ENCODE assay signal across 21 cellular contexts in genomic region chr9:135138078-135138855, GRCh38. TPM values are rescaled to one million over a fixed set of nuclear protein-coding genes. Genes with fewer than 3 reads are reported as not detected.
A peak's percentile ranks its signal among the peaks of the same experiment; 100 is the strongest.
DNase-seq lines count a peak whose midpoint lies in the region; ATAC-seq and TF ChIP-seq lines count a peak whose summit lies in the region.
"Had no signal": no experiment of that assay in that cellular context is flagged by ENCODE, and none has a peak within 500 bp of the region (broad histone marks: within the 10 kb centered on the region; RNA-seq: fewer than 3 reads in every experiment).

No MANE protein-coding gene starts in this region.

- no peaks in the 10 kb centered on the region for H3K27me3 ChIP-seq in WERI-Rb-1 (ENCODE audit: insufficient read depth, low read depth, severe bottlenecking)
- H3K27me3 ChIP-seq in skeletal muscle tissue (ENCODE audit: control insufficient read depth in 3 of 3, insufficient read depth in 3 of 3, low read length in 3 of 3): peaks cover 0 to 20% (median 1%) of the 10 kb centered on the region in 3 donors
- H3K27me3 ChIP-seq in CD4-positive, alpha-beta memory T cell (ENCODE audit: insufficient read depth, low read length): no peaks in the 10 kb centered on the region
- H3K27me3 ChIP-seq: Peyer's patch had no signal

- H3K9me3 ChIP-seq in WERI-Rb-1 (ENCODE audit: severe bottlenecking): peaks cover 8% of the 10 kb centered on the region
- no peaks in the 10 kb centered on the region for H3K9me3 ChIP-seq in skeletal muscle tissue (ENCODE audit: control insufficient read depth in 3 of 3, low read length in 3 of 3)
- H3K9me3 ChIP-seq in CD4-positive, alpha-beta memory T cell (ENCODE audit: control insufficient read depth in 1 of 2, low read length in 2 of 2): no peaks in the 10 kb centered on the region
- H3K9me3 ChIP-seq: Peyer's patch, SK-N-SH had no signal

- H3K27ac ChIP-seq in WERI-Rb-1 (peak overlapping the region; percentile 96), skeletal muscle tissue (ENCODE audit: low read depth, low read length) (no peak overlapping the region)
- H3K27ac ChIP-seq in CD4-positive, alpha-beta memory T cell (ENCODE audit: low read depth, low read length): no peak overlapping the region
- H3K27ac ChIP-seq: Peyer's patch had no signal

- TF ChIP-seq CTCF in WERI-Rb-1 (IDR thresholded peaks at IDR 0.05; ENCODE audit: low read depth, low read length): no peak
- TF ChIP-seq CTCF in glutamatergic neuron (IDR thresholded peaks at IDR 0.05; ENCODE audit: partially characterized antibody, unreplicated experiment): no peak

- H3K9me3 Mint-ChIP-seq in glutamatergic neuron (ENCODE audit: unreplicated experiment): peaks cover 6% of the 10 kb centered on the region
- H3K9me3 Mint-ChIP-seq in CD4-positive, alpha-beta memory T cell: peaks cover 0 to 12% (median 0%) of the 10 kb centered on the region in 8 donors

- CTCF ChIA-PET in CD4-positive, alpha-beta memory T cell (lab: Charles Lee; ENCODE audit: partially characterized antibody): no interaction called here

- H3K36me3 Mint-ChIP-seq in glutamatergic neuron (ENCODE audit: unreplicated experiment): peaks cover 10% of the 10 kb centered on the region
- H3K36me3 Mint-ChIP-seq in CD4-positive, alpha-beta memory T cell: no peaks in the 10 kb centered on the region
- H3K36me3 Mint-ChIP-seq: CD4-positive, CD25-positive, alpha-beta regulatory T cell had no signal

- H3K4me3 ChIP-seq in WERI-Rb-1 (ENCODE audit: low read depth, low read length) (no peak overlapping the region), skeletal muscle tissue (ENCODE audit: low read length in 3 of 3) (no peak overlapping the region)
- H3K4me3 ChIP-seq in CD4-positive, alpha-beta memory T cell (ENCODE audit: low read length in 2 of 2): no peak overlapping the region
- H3K4me3 ChIP-seq: GM12878, Peyer's patch had no signal

- peak overlapping the region in 2 of 3 donors; percentile 6 to 33 for H3K9ac ChIP-seq in skeletal muscle tissue (ENCODE audit: low read depth in 1 of 3, low read length in 3 of 3)
- H3K9ac ChIP-seq: SK-N-SH had no signal

- H3K4me1 Mint-ChIP-seq in glutamatergic neuron (ENCODE audit: low read depth, unreplicated experiment): peaks cover 34% of the 10 kb centered on the region
- H3K4me1 Mint-ChIP-seq in CD4-positive, alpha-beta memory T cell: no peaks in the 10 kb centered on the region
- H3K4me1 Mint-ChIP-seq: CD4-positive, CD25-positive, alpha-beta regulatory T cell had no signal

- ATAC-seq in SK-N-SH treated with all-trans-retinoic acid at 6 μM for 48 hours: no peak
- ATAC-seq: GM12878 had no signal

- peak overlapping the region; percentile 52 for H3K4me3 Mint-ChIP-seq in glutamatergic neuron (ENCODE audit: unreplicated experiment)
- no peak overlapping the region for H3K4me3 Mint-ChIP-seq in CD4-positive, alpha-beta memory T cell
- H3K4me3 Mint-ChIP-seq: CD4-positive, CD25-positive, alpha-beta regulatory T cell had no signal

- H3K27ac Mint-ChIP-seq in glutamatergic neuron (ENCODE audit: unreplicated experiment): peak overlapping the region; percentile 93
- H3K27ac Mint-ChIP-seq in CD4-positive, alpha-beta memory T cell: no peak overlapping the region
- H3K27ac Mint-ChIP-seq: CD4-positive, CD25-positive, alpha-beta regulatory T cell had no signal

- intact Hi-C loops in CD4-positive, alpha-beta memory T cell (cut with micrococcal nuclease): no loop called here

- H3K4me1 ChIP-seq in skeletal muscle tissue (ENCODE audit: control insufficient read depth in 3 of 3, insufficient read depth in 3 of 3, low read length in 3 of 3): peaks cover 38 to 58% (median 43%) of the 10 kb centered on the region in 3 donors
- H3K4me1 ChIP-seq in CD4-positive, alpha-beta memory T cell (ENCODE audit: insufficient read depth, low read length): no peaks in the 10 kb centered on the region
- H3K4me1 ChIP-seq: Caco-2 had no signal

- DNase-seq in NCI-H2171 treated with DMSO at 0.1 percent for 48 hours (lab: John Stamatoyannopoulos, UW) (peak; percentile 61), NCI-H2171 (lab: John Stamatoyannopoulos, UW) (no peak), WERI-Rb-1 (no peak), glutamatergic neuron (no peak)
- DNase-seq in activated CD4-positive, alpha-beta T cell treated with anti-CD3 and anti-CD28 coated beads, Interleukin-2, amount 50 U/mL, for 4 hours: no peak
- DNase-seq in CD4-positive, alpha-beta memory T cell: no peak
- DNase-seq: 8988T; Caco-2; CD4-positive, CD25-positive, alpha-beta regulatory T cell; DMS53; EL; IMR-90; Karpas-422; NCI-H1436; NCI-H1930; Peyer's patch had no signal

- POLR2A ChIA-PET in CD4-positive, alpha-beta memory T cell (lab: Charles Lee; ENCODE audit: partially characterized antibody): no interaction called here

- H3K36me3 ChIP-seq in WERI-Rb-1: no peaks in the 10 kb centered on the region
- no peaks in the 10 kb centered on the region for H3K36me3 ChIP-seq in skeletal muscle tissue (ENCODE audit: control insufficient read depth in 3 of 3, insufficient read depth in 3 of 3, low read length in 3 of 3)
- no peaks in the 10 kb centered on the region for H3K36me3 ChIP-seq in CD4-positive, alpha-beta memory T cell (ENCODE audit: insufficient read depth, low read length)
- H3K36me3 ChIP-seq: Peyer's patch had no signal

- peaks cover 7% of the 10 kb centered on the region for H3K27me3 Mint-ChIP-seq in glutamatergic neuron (ENCODE audit: unreplicated experiment)
- peaks cover 2 to 6% of the 10 kb centered on the region in 2 donors for H3K27me3 Mint-ChIP-seq in CD4-positive, alpha-beta memory T cell
- H3K27me3 Mint-ChIP-seq: CD4-positive, CD25-positive, alpha-beta regulatory T cell had no signal

TF ChIP-seq in SK-N-SH treated with all-trans-retinoic acid at 6 μM for 48 hours, 23 proteins besides CTCF, POLR2A, EP300 and RAD21:
- no peak for TF ChIP-seq ESRRG (CRISPR knock-in tag; IDR thresholded peaks at IDR 0.05)
- no peak for TF ChIP-seq SNAI2 (CRISPR knock-in tag; IDR thresholded peaks at IDR 0.05)
- TF ChIP-seq ZNF565 (CRISPR knock-in tag; conservative IDR thresholded peaks at IDR 0.05; ENCODE audit: low read depth): no peak
- no peak for TF ChIP-seq ZC3H10 (CRISPR knock-in tag; IDR thresholded peaks at IDR 0.05)
- TF ChIP-seq, protein P1, sequence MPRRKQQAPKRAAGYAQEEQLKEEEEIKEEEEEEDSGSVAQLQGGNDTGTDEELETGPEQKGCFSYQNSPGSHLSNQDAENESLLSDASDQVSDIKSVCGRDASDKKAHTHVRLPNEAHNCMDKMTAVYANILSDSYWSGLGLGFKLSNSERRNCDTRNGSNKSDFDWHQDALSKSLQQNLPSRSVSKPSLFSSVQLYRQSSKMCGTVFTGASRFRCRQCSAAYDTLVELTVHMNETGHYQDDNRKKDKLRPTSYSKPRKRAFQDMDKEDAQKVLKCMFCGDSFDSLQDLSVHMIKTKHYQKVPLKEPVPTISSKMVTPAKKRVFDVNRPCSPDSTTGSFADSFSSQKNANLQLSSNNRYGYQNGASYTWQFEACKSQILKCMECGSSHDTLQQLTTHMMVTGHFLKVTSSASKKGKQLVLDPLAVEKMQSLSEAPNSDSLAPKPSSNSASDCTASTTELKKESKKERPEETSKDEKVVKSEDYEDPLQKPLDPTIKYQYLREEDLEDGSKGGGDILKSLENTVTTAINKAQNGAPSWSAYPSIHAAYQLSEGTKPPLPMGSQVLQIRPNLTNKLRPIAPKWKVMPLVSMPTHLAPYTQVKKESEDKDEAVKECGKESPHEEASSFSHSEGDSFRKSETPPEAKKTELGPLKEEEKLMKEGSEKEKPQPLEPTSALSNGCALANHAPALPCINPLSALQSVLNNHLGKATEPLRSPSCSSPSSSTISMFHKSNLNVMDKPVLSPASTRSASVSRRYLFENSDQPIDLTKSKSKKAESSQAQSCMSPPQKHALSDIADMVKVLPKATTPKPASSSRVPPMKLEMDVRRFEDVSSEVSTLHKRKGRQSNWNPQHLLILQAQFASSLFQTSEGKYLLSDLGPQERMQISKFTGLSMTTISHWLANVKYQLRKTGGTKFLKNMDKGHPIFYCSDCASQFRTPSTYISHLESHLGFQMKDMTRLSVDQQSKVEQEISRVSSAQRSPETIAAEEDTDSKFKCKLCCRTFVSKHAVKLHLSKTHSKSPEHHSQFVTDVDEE (CRISPR knock-in tag; IDR thresholded peaks at IDR 0.05): no peak
- TF ChIP-seq RARB (CRISPR knock-in tag; IDR thresholded peaks at IDR 0.05): no peak
- no peak for TF ChIP-seq TCF4 (CRISPR knock-in tag; IDR thresholded peaks at IDR 0.05; ENCODE audit: borderline replicate concordance)
TF ChIP-seq in SK-N-SH treated with all-trans-retinoic acid at 6 μM for 48 hours: peak in this region for 0.

RNA-seq across cellular contexts. Expression of gene OLFM1, which starts 50.8 kb away (rescaled TPM):
- total RNA-seq in glutamatergic neuron (ENCODE audit: unreplicated experiment) (387 TPM), skeletal muscle tissue (2.6 TPM)
- not detected for total RNA-seq in CD4-positive, alpha-beta memory T cell
- polyA plus RNA-seq in CD4-positive, alpha-beta memory T cell: not detected
- total RNA-seq: Caco-2; CD4-positive, CD25-positive, alpha-beta regulatory T cell; GM12878; MCF 10A had no signal
- polyA plus RNA-seq: CD4-positive, CD25-positive, alpha-beta regulatory T cell; GM12878 had no signal

Comparison
In these comparisons a context has a peak if more than half of its experiments do, and no peak if none do; other contexts are left out.
1. RNA of gene OLFM1, which starts 50.8 kb away (total RNA-seq): 387 TPM in glutamatergic neuron (single experiment); 2.6 TPM in skeletal muscle tissue (single experiment) and not detected in CD4-positive, alpha-beta memory T cell; every median in the first group is over 100 times any median in the second.